Comparison of ENCODE assay signal across 22 cellular contexts in the genomic region with DNA sequence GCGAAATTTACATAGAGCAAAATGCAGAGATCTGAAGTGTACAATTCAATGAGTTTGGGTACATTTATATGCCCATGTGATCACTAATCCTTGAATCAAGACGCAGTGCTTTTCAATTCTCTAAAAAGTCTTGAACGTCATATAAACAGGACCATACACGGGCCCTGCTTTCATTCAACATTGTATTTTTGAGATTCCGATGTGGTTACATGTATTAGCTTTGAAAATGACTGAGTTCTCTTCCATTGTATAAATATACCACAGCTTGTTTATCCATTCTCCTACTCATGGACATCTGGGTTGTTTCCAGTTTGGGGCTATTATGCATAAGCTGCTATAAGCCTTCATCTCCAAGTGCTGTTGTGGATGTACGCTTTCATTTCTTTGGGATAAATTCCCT. TPM values are rescaled to one million over a fixed set of nuclear protein-coding genes. Genes with fewer than 3 reads are reported as not detected.
DNase-seq lines count a peak whose midpoint lies in the region; ATAC-seq and TF ChIP-seq lines count a peak whose summit lies in the region.
"Had no signal": no experiment of that assay in that cellular context is flagged by ENCODE, and none has a peak within 500 bp of the region (broad histone marks: within the 10 kb centered on the region; RNA-seq: fewer than 3 reads in every experiment).

No MANE protein-coding gene starts in this region.

- no peak overlapping the region; the same call in 1 of the 2 replicates for H4K5ac ChIP-seq in IMR-90 (ENCODE audit: low read depth, low read length)

- peaks cover 20 to 78% of the 10 kb centered on the region in 2 experiments for H3K79me1 ChIP-seq in IMR-90 (ENCODE audit: low read depth in 1 of 2, low read length in 2 of 2)

- WGBS in IMR-90 (ENCODE audit: extremely low coverage in 2 of 2, insufficient read length in 1 of 2), 2 experiments = 67% methylated on average over 1 of the region's 6 CpGs; no CpG with 5 or more reads in 1 of the 2 experiments
- 72 to 83% methylated on average over 6 of the region's 6 CpGs for WGBS in esophagus, 2 donors
- whole genome bisulfite sequencing in urinary bladder = 45% methylated on average over 6 of the region's 6 CpGs

- H2AK5ac ChIP-seq in IMR-90 (ENCODE audit: low read depth, low read length) = peak overlapping the region; percentile 33; the same call in 1 of the 2 replicates

- CTCF ChIA-PET in IMR-90 (lab: Yijun Ruan, JAX) = interaction anchor here (1.0 to 1.1 kb wide), 2 partner anchors 11 to 124 kb away, joined by 3 to 4 read pairs; no protein-coding TSS in a partner anchor

- no peak overlapping the region for H2AK9ac ChIP-seq in IMR-90 (replicated peaks; ENCODE audit: low read depth, low read length, poor library complexity)

- H3K4me1 ChIP-seq in IMR-90 (ENCODE audit: control insufficient read depth, insufficient read depth, low read length) (peaks cover 20% of the 10 kb centered on the region), esophagus (ENCODE audit: control insufficient read depth in 2 of 2, insufficient read depth in 2 of 2, low read length in 1 of 2) (no peaks in the 10 kb centered on the region), urinary bladder (ENCODE audit: insufficient read depth) (peaks cover 2% of the 10 kb centered on the region)

- peak overlapping the region; percentile 82 for H3K4me2 ChIP-seq in IMR-90 (ENCODE audit: low read depth, low read length)

- peak overlapping the region; percentile 81; the same call in 1 of the 2 replicates for H3K4ac ChIP-seq in IMR-90 (ENCODE audit: low read depth, low read length)

- ATAC-seq in IMR-90 (ENCODE audit: low read depth) (peak; percentile 96), GM18909 (IDR thresholded peaks at IDR 0.05; ENCODE audit: poor library complexity, unreplicated experiment) (no peak)
- ATAC-seq: activated naive CD8-positive, alpha-beta T cell treated with anti-CD3 and anti-CD28 coated beads, Interleukin-2, amount 50 U/mL, for 24 hours; HCT116; left lobe of liver; sciatic nerve had no signal

- in situ Hi-C loops in IMR-90 (cut with MboI; ENCODE audit: low sequenced_read_pairs) = no loop called here

- peaks cover 13% of the 10 kb centered on the region for H3K9me1 ChIP-seq in IMR-90 (ENCODE audit: insufficient read depth, low read length)

- H3K56ac ChIP-seq in IMR-90 (ENCODE audit: extremely low read depth, insufficient read depth, low read length) = peak overlapping the region; percentile 19; the same call in 1 of the 2 replicates

- peaks cover 12% of the 10 kb centered on the region for H4K20me1 ChIP-seq in IMR-90 (ENCODE audit: insufficient read depth, low read length)

- H4K91ac ChIP-seq in IMR-90 (ENCODE audit: insufficient read depth, low read depth, low read length) = peak overlapping the region; percentile 49; the same call in 1 of the 2 replicates

- H2AFZ ChIP-seq in IMR-90 (replicated peaks; ENCODE audit: low read length, poor library complexity) = no peak overlapping the region
- H2AFZ ChIP-seq: parathyroid adenoma had no signal

- no peak for TF ChIP-seq CTCF in IMR-90 (conservative IDR thresholded peaks at IDR 0.05; ENCODE audit: low read depth, low read length)

- no TSS peak for BruUV-seq in IMR-90 (replicated peaks; lab: Mats Ljungman, UMichigan)

- H3K27ac ChIP-seq in IMR-90 (ENCODE audit: insufficient read depth, low read length) (peak overlapping the region; percentile 94), esophagus (ENCODE audit: low read depth in 2 of 2, low read length in 1 of 2) (peak overlapping the region; percentile 64 to 66), urinary bladder (ENCODE audit: low read depth) (peak overlapping the region; percentile 48)
- H3K27ac ChIP-seq: cardiac muscle cell had no signal

- peak; percentile 11; the same call in 1 of the 2 replicates for TF ChIP-seq RAD21 in IMR-90 (IDR thresholded peaks at IDR 0.05; ENCODE audit: low read length)

- H3K27me3 ChIP-seq in IMR-90 (ENCODE audit: control insufficient read depth, insufficient read depth, low read length) = no peaks in the 10 kb centered on the region
- no peaks in the 10 kb centered on the region for H3K27me3 ChIP-seq in esophagus (ENCODE audit: control insufficient read depth in 1 of 2, insufficient read depth in 2 of 2, low read length in 2 of 2)
- H3K27me3 ChIP-seq: cardiac muscle cell had no signal

- TF ChIP-seq POLR2A in IMR-90 (IDR thresholded peaks at IDR 0.05; ENCODE audit: low read depth, low read length) = no peak

- H3K4me3 ChIP-seq in IMR-90 (ENCODE audit: insufficient read depth, low read depth, low read length) = no peak overlapping the region
- H3K4me3 ChIP-seq in esophagus (ENCODE audit: low read depth in 1 of 2, low read length in 2 of 2) = no peak overlapping the region
- H3K4me3 ChIP-seq in urinary bladder (ENCODE audit: low read depth, low read length) = no peak overlapping the region
- H3K4me3 ChIP-seq: cardiac muscle cell had no signal

- dilution Hi-C loops in IMR-90 (cut with HindIII; ENCODE audit: low sequenced_read_pairs, unreplicated experiment) = no loop called here

- POLR2A ChIA-PET in IMR-90 (lab: Charles Lee; ENCODE audit: unreplicated experiment) = no interaction called here

- H3K9ac ChIP-seq in IMR-90 (ENCODE audit: low read depth, low read length) = no peak overlapping the region
- H3K9ac ChIP-seq: parathyroid adenoma had no signal

- H2BK15ac ChIP-seq in IMR-90 (ENCODE audit: low read depth, low read length) = peak overlapping the region; percentile 21; the same call in 1 of the 3 replicates

- H3K14ac ChIP-seq in IMR-90 (replicated peaks; ENCODE audit: low read depth, low read length) = 0 out of 2 replicates have a peak overlapping the region, but pooled peaks have one; percentile 62

- H3K18ac ChIP-seq in IMR-90 (ENCODE audit: low read depth, low read length) = no peak overlapping the region

- H4K8ac ChIP-seq in IMR-90 (ENCODE audit: low read depth in 2 of 2, low read length in 2 of 2) = peak overlapping the region in 1 of 2 experiments; percentile 67; a peak in 2 of 4 replicates

- H2BK20ac ChIP-seq in IMR-90 (ENCODE audit: low read depth, low read length) = peak overlapping the region; percentile 85; the same call in 1 of the 2 replicates

- H3K36me3 ChIP-seq in IMR-90 (ENCODE audit: control insufficient read depth, insufficient read depth, low read length) (peaks cover 13% of the 10 kb centered on the region), esophagus (ENCODE audit: control insufficient read depth in 2 of 2, insufficient read depth in 2 of 2, low read length in 1 of 2) (peaks cover 0 to 11% of the 10 kb centered on the region in 2 donors), urinary bladder (ENCODE audit: insufficient read depth) (peaks cover 2% of the 10 kb centered on the region)

- H3K23ac ChIP-seq in IMR-90 (ENCODE audit: low read depth, low read length) = peak overlapping the region; percentile 40; the same call in 1 of the 2 replicates

- peak; percentile 97 for DNase-seq in IMR-90
- peak; percentile 87 for DNase-seq in iris pigment epithelial cell (ENCODE audit: low read depth)
- DNase-seq in activated effector memory CD4-positive, alpha-beta T cell treated with Interleukin-2 at 50 U/mL for 16 hours = no peak
- DNase-seq in SIG-M5 (lab: John Stamatoyannopoulos, UW) = no peak
- DNase-seq: activated CD4-positive, alpha-beta T cell treated with anti-CD3 and anti-CD28 coated beads, Interleukin-2, amount 50 U/mL, for 48 hours; activated CD4-positive, CD25-positive, alpha-beta regulatory T cell; activated gamma-delta T cell; activated naive CD8-positive, alpha-beta T cell treated with anti-CD3 and anti-CD28 coated beads, Interleukin-2, amount 50 U/mL, for 24 hours; AML-193; DMS53; KG1; NCI-H1694 treated with DMSO at 0.1 percent for 48 hours; nephron progenitor cell; T1000 had no signal

- peak overlapping the region; percentile 87 for H2BK5ac ChIP-seq in IMR-90 (ENCODE audit: low read depth, low read length, poor library complexity, severe bottlenecking)

- no peaks in the 10 kb centered on the region for H3K9me3 ChIP-seq in IMR-90 (ENCODE audit: control insufficient read depth, insufficient read depth, low read length)
- no peaks in the 10 kb centered on the region for H3K9me3 ChIP-seq in esophagus (ENCODE audit: control insufficient read depth in 2 of 2, insufficient read depth in 1 of 2, low read depth in 1 of 2, low read length in 1 of 2)

- peak overlapping the region; percentile 91 for H2BK120ac ChIP-seq in IMR-90 (ENCODE audit: low read depth, low read length)

- intact Hi-C loops in IMR-90 (cut with micrococcal nuclease) = loop anchor here (5.0 kb wide), 1 partner anchor 45 kb away; a partner anchor contains a TSS

TF ChIP-seq in IMR-90, 13 proteins besides CTCF, POLR2A, EP300 and RAD21 (continues in another document):
- TF ChIP-seq, protein P1, sequence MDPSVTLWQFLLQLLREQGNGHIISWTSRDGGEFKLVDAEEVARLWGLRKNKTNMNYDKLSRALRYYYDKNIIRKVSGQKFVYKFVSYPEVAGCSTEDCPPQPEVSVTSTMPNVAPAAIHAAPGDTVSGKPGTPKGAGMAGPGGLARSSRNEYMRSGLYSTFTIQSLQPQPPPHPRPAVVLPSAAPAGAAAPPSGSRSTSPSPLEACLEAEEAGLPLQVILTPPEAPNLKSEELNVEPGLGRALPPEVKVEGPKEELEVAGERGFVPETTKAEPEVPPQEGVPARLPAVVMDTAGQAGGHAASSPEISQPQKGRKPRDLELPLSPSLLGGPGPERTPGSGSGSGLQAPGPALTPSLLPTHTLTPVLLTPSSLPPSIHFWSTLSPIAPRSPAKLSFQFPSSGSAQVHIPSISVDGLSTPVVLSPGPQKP (IDR thresholded peaks at IDR 0.05; ENCODE audit: borderline replicate concordance, low read depth, low read length) = no peak
- TF ChIP-seq, protein P2, sequence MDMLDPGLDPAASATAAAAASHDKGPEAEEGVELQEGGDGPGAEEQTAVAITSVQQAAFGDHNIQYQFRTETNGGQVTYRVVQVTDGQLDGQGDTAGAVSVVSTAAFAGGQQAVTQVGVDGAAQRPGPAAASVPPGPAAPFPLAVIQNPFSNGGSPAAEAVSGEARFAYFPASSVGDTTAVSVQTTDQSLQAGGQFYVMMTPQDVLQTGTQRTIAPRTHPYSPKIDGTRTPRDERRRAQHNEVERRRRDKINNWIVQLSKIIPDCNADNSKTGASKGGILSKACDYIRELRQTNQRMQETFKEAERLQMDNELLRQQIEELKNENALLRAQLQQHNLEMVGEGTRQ (IDR thresholded peaks at IDR 0.05; ENCODE audit: low read depth, low read length) = peak; percentile 84
- TF ChIP-seq BHLHE40 (IDR thresholded peaks at IDR 0.05; ENCODE audit: low read depth, low read length) = peak; percentile 58; the same call in 1 of the 2 replicates

RNA-seq across cellular contexts. Expression of a gene that starts 45.5 kb away (rescaled TPM):
- 2.5 and 2.8 TPM in 2 replicates for total RNA-seq in IMR-90 (2012; rRNA removed)
- polyA plus RNA-seq in IMR-90 (2012; rRNA removed) = 5.3 and 7.4 TPM in 2 replicates
- polyA plus RNA-seq in IMR-90 (2012; cell fraction: cytosol; rRNA removed) = 3.1 and 5.0 TPM in 2 replicates
- polyA plus RNA-seq in IMR-90 (2012; cell fraction: nucleus; rRNA removed; ENCODE audit: low replicate concordance) = 18.4 and 27.2 TPM in 2 replicates
- 1 to 10 TPM; 6.8 to 8.0 TPM for polyA plus RNA-seq in esophagus
- 36.1 TPM for total RNA-seq in urinary bladder
- 16.6 TPM for polyA plus RNA-seq in urinary bladder

RNA-seq across cellular contexts. Expression of a gene that starts 55.2 kb away (rescaled TPM):
- 23.5 and 25.3 TPM in 2 replicates for total RNA-seq in IMR-90 (2012; rRNA removed)
- polyA plus RNA-seq in IMR-90 (2012; rRNA removed) = 46.9 and 57.7 TPM in 2 replicates
- polyA plus RNA-seq in IMR-90 (2012; cell fraction: cytosol; rRNA removed) = 30.4 and 40.6 TPM in 2 replicates
- polyA plus RNA-seq in IMR-90 (2012; cell fraction: nucleus; rRNA removed; ENCODE audit: low replicate concordance) = 7.3 and 33.0 TPM in 2 replicates
- polyA plus RNA-seq in esophagus = 10 to 100 TPM; 28.1 to 41.2 TPM
- 27.3 TPM for total RNA-seq in urinary bladder
- polyA plus RNA-seq in urinary bladder = 68.9 TPM

Comparison
In these comparisons a context has a peak if more than half of its experiments do, and no peak if none do; other contexts are left out.
1. DNase-seq: peak in IMR-90 (single experiment) and iris pigment epithelial cell (single experiment); none in activated effector memory CD4-positive, alpha-beta T cell treated with Interleukin-2 at 50 U/mL for 16 hours (single experiment) and SIG-M5 (single experiment).
2. Peak in every context shown above with its lines, with median percentiles within 50 percentile points of each other: H3K27ac ChIP-seq.